19 cellular contexts compared by ENCODE assay signal in the genomic region with DNA sequence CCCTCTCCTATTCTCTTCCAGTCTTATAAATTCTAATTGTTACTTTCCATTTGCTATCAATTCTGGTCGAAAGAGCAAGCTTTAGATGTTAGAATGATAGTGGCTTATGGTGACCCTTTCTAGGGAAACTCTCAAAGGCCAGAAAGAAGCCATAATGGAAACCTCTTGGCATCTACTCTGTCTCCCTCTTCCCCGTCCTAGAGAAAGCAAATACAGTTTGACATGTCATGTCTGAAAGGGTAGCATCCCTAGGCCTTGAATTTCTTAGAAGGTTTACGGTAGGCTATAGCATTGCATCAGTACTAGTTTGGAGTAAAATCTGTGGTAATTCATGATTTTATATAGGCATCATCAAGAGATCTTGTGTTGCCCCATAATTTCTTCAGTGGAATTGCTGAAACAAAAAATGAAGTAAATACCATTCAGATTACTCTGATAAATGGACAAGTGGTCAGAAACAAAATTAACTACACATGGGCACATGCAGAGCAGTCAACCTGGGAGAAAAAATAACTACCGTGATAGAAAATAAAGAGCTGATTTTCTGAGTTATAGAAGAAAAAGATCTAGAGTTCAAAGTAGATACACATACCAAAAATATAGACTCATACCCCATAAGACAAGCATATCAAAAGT. TPM values are rescaled to one million over a fixed set of nuclear protein-coding genes. Genes with fewer than 3 reads are reported as not detected.
A peak's percentile ranks its signal among the peaks of the same experiment; 100 is the strongest.
DNase-seq lines count a peak whose midpoint lies in the region; ATAC-seq and TF ChIP-seq lines count a peak whose summit lies in the region.
"Had no signal": no experiment of that assay in that cellular context is flagged by ENCODE, and none has a peak within 500 bp of the region (broad histone marks: within the 10 kb centered on the region; RNA-seq: fewer than 3 reads in every experiment).

No MANE protein-coding gene starts in this region.

- H3K27ac Mint-ChIP-seq in brain: peak overlapping the region in 1 of 5 experiments; percentile 39
- H3K27ac Mint-ChIP-seq: CD8-positive, alpha-beta memory T cell; H9; IgD-negative memory B cell had no signal

- no peak overlapping the region for H2AFZ ChIP-seq in Karpas-422 (ENCODE audit: low read length)

- peak overlapping the region; percentile 23 to 96 (median 88) for H3K4me3 Mint-ChIP-seq in brain
- H3K4me3 Mint-ChIP-seq: CD8-positive, alpha-beta memory T cell; H9; IgD-negative memory B cell had no signal

- peak; percentile 15 for TF ChIP-seq CTCF in C4-2B (conservative IDR thresholded peaks at IDR 0.05)
- TF ChIP-seq CTCF in brain (conservative IDR thresholded peaks at IDR 0.05): no peak
- TF ChIP-seq CTCF in retinal pigment epithelial cell (conservative IDR thresholded peaks at IDR 0.05; ENCODE audit: low read depth, low read length): no peak

- no peaks in the 10 kb centered on the region for H3K79me2 ChIP-seq in Karpas-422 (ENCODE audit: low read length)

- H3K4me1 ChIP-seq in Karpas-422 (ENCODE audit: low read length): peaks cover 12% of the 10 kb centered on the region

- DNase-seq in SK-N-MC (ENCODE audit: low read depth, low spot score) (no peak), retinal pigment epithelial cell (ENCODE audit: low read depth) (peak; percentile 34), H7 (no peak), Karpas-422 (no peak), NK-92 (lab: John Stamatoyannopoulos, UW; ENCODE audit: unreplicated experiment) (no peak)
- DNase-seq: CD8-positive, alpha-beta memory T cell; NCI-H1092 treated with DMSO at 0.1 percent for 48 hours; NCI-H146; NCI-H2029 treated with DMSO at 0.1 percent for 48 hours; NCI-H2171; NCI-H526; Peyer's patch had no signal

- H3K27me3 ChIP-seq in H7 (ENCODE audit: control insufficient read depth, insufficient read depth, low read length): peaks cover 4% of the 10 kb centered on the region
- no peaks in the 10 kb centered on the region for H3K27me3 ChIP-seq in Karpas-422 (ENCODE audit: low read length)
- H3K27me3 ChIP-seq: Peyer's patch had no signal

- H3K4me3 ChIP-seq in SK-N-MC: peak overlapping the region; percentile 26; the same call in 1 of the 2 replicates
- no peak overlapping the region for H3K4me3 ChIP-seq in retinal pigment epithelial cell (ENCODE audit: low read length)
- H3K4me3 ChIP-seq in H7 (ENCODE audit: insufficient read depth, low read depth, low read length): no peak overlapping the region
- H3K4me3 ChIP-seq in Karpas-422 (ENCODE audit: low read length): no peak overlapping the region
- H3K4me3 ChIP-seq: BLaER1, Peyer's patch had no signal

- H3K9ac ChIP-seq in SK-N-MC (ENCODE audit: insufficient read length) (no peak overlapping the region), Karpas-422 (ENCODE audit: low read length) (no peak overlapping the region)
- H3K9ac ChIP-seq: BLaER1 had no signal

- H3K36me3 ChIP-seq in SK-N-MC (ENCODE audit: insufficient read depth, low read length) (no peaks in the 10 kb centered on the region), H7 (replicated peaks; ENCODE audit: control insufficient read depth, insufficient read depth, low read length) (no peaks in the 10 kb centered on the region), Karpas-422 (ENCODE audit: insufficient read depth, low read length) (no peaks in the 10 kb centered on the region)
- H3K36me3 ChIP-seq: BLaER1, Peyer's patch had no signal

- peaks cover 11% of the 10 kb centered on the region for H3K27me3 Mint-ChIP-seq in brain

- no peaks in the 10 kb centered on the region for H4K20me1 ChIP-seq in Karpas-422 (ENCODE audit: insufficient read depth, low read depth, low read length)
- H4K20me1 ChIP-seq: BLaER1 had no signal

- H3K9me3 ChIP-seq in SK-N-MC (ENCODE audit: low read depth, low read length): no peaks in the 10 kb centered on the region
- H3K9me3 ChIP-seq in Karpas-422 (ENCODE audit: low read length): no peaks in the 10 kb centered on the region
- H3K9me3 ChIP-seq: BLaER1, Peyer's patch had no signal

- H3K36me3 Mint-ChIP-seq in brain: peaks cover 5% of the 10 kb centered on the region
- H3K36me3 Mint-ChIP-seq: IgD-negative memory B cell had no signal

- H3K4me2 ChIP-seq in Karpas-422 (ENCODE audit: low read depth, low read length, poor library complexity, severe bottlenecking): no peak overlapping the region
- H3K4me2 ChIP-seq: BLaER1 had no signal

- H3K4me1 Mint-ChIP-seq in brain: peaks cover 69% of the 10 kb centered on the region

- no peak overlapping the region for H3K27ac ChIP-seq in C4-2B
- peak overlapping the region; percentile 66 for H3K27ac ChIP-seq in SK-N-MC
- H3K27ac ChIP-seq in Karpas-422 (ENCODE audit: low read length): no peak overlapping the region
- H3K27ac ChIP-seq: BLaER1, Peyer's patch had no signal

- no peaks in the 10 kb centered on the region for H3K9me3 Mint-ChIP-seq in brain
- H3K9me3 Mint-ChIP-seq: CD8-positive, alpha-beta memory T cell; H9; IgD-negative memory B cell had no signal

- no peaks in the 10 kb centered on the region for H3K9me2 ChIP-seq in Karpas-422 (replicated peaks; ENCODE audit: insufficient read depth, low read length)

- no peak for ATAC-seq in GM21576 (IDR thresholded peaks at IDR 0.05; ENCODE audit: unreplicated experiment)
- ATAC-seq: Right ventricle myocardium inferior had no signal

RNA-seq across cellular contexts. Expression of a gene that starts 4.4 kb away (rescaled TPM):
- polyA plus RNA-seq in brain (ENCODE audit: insufficient read depth, low read depth, low replicate concordance): 35.8 TPM
- 22.9 and 29.9 TPM in 2 replicates for total RNA-seq in H7 (2014; rRNA removed; shearing (Covaris generic))
- total RNA-seq in Karpas-422 (2014; rRNA removed; shearing (Covaris generic); ENCODE audit: low replicate concordance): 0.32 and 0.67 TPM in 2 replicates

Comparison
In these comparisons a context has a peak if more than half of its experiments do, and no peak if none do; other contexts are left out.
1. RNA of a gene that starts 4.4 kb away (total RNA-seq): 22.9 to 29.9 TPM in H7; 0.32 to 0.67 TPM in Karpas-422; every median in the first group is over 10 times any median in the second.